13 cellular contexts compared by ENCODE assay signal in genomic region chrX:9291666-9292065, GRCh38.
A peak's percentile ranks its signal among the peaks of the same experiment; 100 is the strongest.
DNase-seq lines count a peak whose midpoint lies in the region; ATAC-seq and TF ChIP-seq lines count a peak whose summit lies in the region.
"Had no signal": no experiment of that assay in that cellular context is flagged by ENCODE, and none has a peak within 500 bp of the region (broad histone marks: within the 10 kb centered on the region; RNA-seq: fewer than 3 reads in every experiment).

No MANE protein-coding gene starts in this region.

- TF ChIP-seq POLR2A in heart left ventricle (IDR thresholded peaks at IDR 0.05) = no peak

- intact Hi-C loops in activated CD4-positive, alpha-beta T cell treated with anti-CD3 and anti-CD28 coated beads for 36 hours (cut with DNase I, micrococcal nuclease) = no loop called here
- intact Hi-C loops in heart left ventricle (cut with DNase I) = no loop called here
- intact Hi-C loops in activated CD4-positive, alpha-beta memory T cell treated with anti-CD3 and anti-CD28 coated beads for 36 hours (cut with micrococcal nuclease) = no loop called here
- intact Hi-C loops in activated T-helper 1 cell treated with anti-CD3 and anti-CD28 coated beads, Interleukin-12 subunit alpha, Interleukin-12 subunit beta, Interleukin-2, Interleukin-4 antibody, amounts not matched to agents 30 ng/mL and 10 ng/mL and 1 ng/mL, durations not matched to agents 14 hours and 24 hours and 36 hours (cut with micrococcal nuclease) = no loop called here

- peaks cover 2% of the 10 kb centered on the region for H3K4me1 Mint-ChIP-seq in activated CD4-positive, alpha-beta T cell treated with anti-CD3 and anti-CD28 coated beads for 36 hours
- H3K4me1 Mint-ChIP-seq in activated CD4-positive, alpha-beta memory T cell treated with anti-CD3 and anti-CD28 coated beads for 36 hours (ENCODE audit: low read depth) = no peaks in the 10 kb centered on the region
- no peaks in the 10 kb centered on the region for H3K4me1 Mint-ChIP-seq in activated T-helper 1 cell treated with anti-CD3 and anti-CD28 coated beads, Interleukin-12 subunit alpha, Interleukin-12 subunit beta, Interleukin-2, Interleukin-4 antibody, amounts not matched to agents 30 ng/mL and 10 ng/mL and 1 ng/mL, durations not matched to agents 14 hours and 24 hours and 36 hours (ENCODE audit: low read depth)

- peak overlapping the region; percentile 43 for H3K4me3 ChIP-seq in iPS-18a (ENCODE audit: low read length)
- peak overlapping the region; percentile 22 for H3K4me3 ChIP-seq in urinary bladder (ENCODE audit: low read depth, low read length)
- H3K4me3 ChIP-seq in heart left ventricle = no peak overlapping the region

- H3K9me3 Mint-ChIP-seq in activated CD4-positive, alpha-beta T cell treated with anti-CD3 and anti-CD28 coated beads for 36 hours (ENCODE audit: low read depth) = no peaks in the 10 kb centered on the region
- H3K9me3 Mint-ChIP-seq in activated CD4-positive, alpha-beta memory T cell treated with anti-CD3 and anti-CD28 coated beads for 36 hours = no peaks in the 10 kb centered on the region
- H3K9me3 Mint-ChIP-seq in activated T-helper 1 cell treated with anti-CD3 and anti-CD28 coated beads, Interleukin-12 subunit alpha, Interleukin-12 subunit beta, Interleukin-2, Interleukin-4 antibody, amounts not matched to agents 30 ng/mL and 10 ng/mL and 1 ng/mL, durations not matched to agents 14 hours and 24 hours and 36 hours = no peaks in the 10 kb centered on the region
- H3K9me3 Mint-ChIP-seq: activated CD8-positive, alpha-beta T cell treated with anti-CD3 and anti-CD28 coated beads for 36 hours had no signal

- H3K27me3 Mint-ChIP-seq in activated CD4-positive, alpha-beta T cell treated with anti-CD3 and anti-CD28 coated beads for 36 hours = peaks cover 2% of the 10 kb centered on the region
- H3K27me3 Mint-ChIP-seq in activated CD4-positive, alpha-beta memory T cell treated with anti-CD3 and anti-CD28 coated beads for 36 hours = peaks cover 4% of the 10 kb centered on the region
- peaks cover 14% of the 10 kb centered on the region for H3K27me3 Mint-ChIP-seq in activated T-helper 1 cell treated with anti-CD3 and anti-CD28 coated beads, Interleukin-12 subunit alpha, Interleukin-12 subunit beta, Interleukin-2, Interleukin-4 antibody, amounts not matched to agents 30 ng/mL and 10 ng/mL and 1 ng/mL, durations not matched to agents 14 hours and 24 hours and 36 hours (ENCODE audit: insufficient read depth)
- H3K27me3 Mint-ChIP-seq: activated CD8-positive, alpha-beta T cell treated with anti-CD3 and anti-CD28 coated beads for 36 hours had no signal

- no peak overlapping the region for H3K4me3 Mint-ChIP-seq in activated CD4-positive, alpha-beta T cell treated with anti-CD3 and anti-CD28 coated beads for 36 hours
- no peak overlapping the region for H3K4me3 Mint-ChIP-seq in activated CD4-positive, alpha-beta memory T cell treated with anti-CD3 and anti-CD28 coated beads for 36 hours
- no peak overlapping the region for H3K4me3 Mint-ChIP-seq in activated T-helper 1 cell treated with anti-CD3 and anti-CD28 coated beads, Interleukin-12 subunit alpha, Interleukin-12 subunit beta, Interleukin-2, Interleukin-4 antibody, amounts not matched to agents 30 ng/mL and 10 ng/mL and 1 ng/mL, durations not matched to agents 14 hours and 24 hours and 36 hours
- H3K4me3 Mint-ChIP-seq: activated CD8-positive, alpha-beta T cell treated with anti-CD3 and anti-CD28 coated beads for 36 hours had no signal

- H3K9me3 ChIP-seq in iPS-18a (ENCODE audit: control insufficient read depth, low read depth, low read length) = no peaks in the 10 kb centered on the region
- H3K9me3 ChIP-seq in heart left ventricle = no peaks in the 10 kb centered on the region

- no peaks in the 10 kb centered on the region for H3K36me3 ChIP-seq in iPS-18a (ENCODE audit: control insufficient read depth, low read depth, low read length)
- no peaks in the 10 kb centered on the region for H3K36me3 ChIP-seq in urinary bladder (ENCODE audit: insufficient read depth)
- no peaks in the 10 kb centered on the region for H3K36me3 ChIP-seq in heart left ventricle

- POLR2A ChIA-PET in activated CD4-positive, alpha-beta T cell treated with anti-CD3 and anti-CD28 coated beads for 36 hours (lab: Charles Lee) = interaction anchor here (0.6 kb wide), 1 partner anchor 820 kb away, joined by 3 read pairs; no protein-coding TSS in a partner anchor
- POLR2A ChIA-PET in activated CD4-positive, alpha-beta memory T cell treated with anti-CD3 and anti-CD28 coated beads for 36 hours (lab: Charles Lee) = no interaction called here

- H3K27ac ChIP-seq in iPS-18a (ENCODE audit: low read length) (no peak overlapping the region), urinary bladder (ENCODE audit: low read depth) (no peak overlapping the region), heart left ventricle (no peak overlapping the region)

- no peak for TF ChIP-seq CTCF in heart left ventricle (IDR thresholded peaks at IDR 0.05)

- H3K36me3 Mint-ChIP-seq in activated CD4-positive, alpha-beta T cell treated with anti-CD3 and anti-CD28 coated beads for 36 hours (ENCODE audit: low read depth) = no peaks in the 10 kb centered on the region
- H3K36me3 Mint-ChIP-seq in activated CD4-positive, alpha-beta memory T cell treated with anti-CD3 and anti-CD28 coated beads for 36 hours = no peaks in the 10 kb centered on the region
- no peaks in the 10 kb centered on the region for H3K36me3 Mint-ChIP-seq in activated T-helper 1 cell treated with anti-CD3 and anti-CD28 coated beads, Interleukin-12 subunit alpha, Interleukin-12 subunit beta, Interleukin-2, Interleukin-4 antibody, amounts not matched to agents 30 ng/mL and 10 ng/mL and 1 ng/mL, durations not matched to agents 14 hours and 24 hours and 36 hours (ENCODE audit: low read depth)
- H3K36me3 Mint-ChIP-seq: IgD-negative memory B cell had no signal

- H3K4me1 ChIP-seq in iPS-18a (ENCODE audit: control insufficient read depth, low read depth, low read length) (peaks cover 37% of the 10 kb centered on the region), urinary bladder (ENCODE audit: insufficient read depth) (no peaks in the 10 kb centered on the region), heart left ventricle (peaks cover 0 to 3% (median 0%) of the 10 kb centered on the region in 12 donors)

- CTCF ChIA-PET in activated CD4-positive, alpha-beta T cell treated with anti-CD3 and anti-CD28 coated beads for 36 hours (lab: Charles Lee) = interaction anchor here (1.3 kb wide), 1 partner anchor 21 kb away, joined by 4 read pairs; no protein-coding TSS in a partner anchor
- CTCF ChIA-PET in activated CD4-positive, alpha-beta memory T cell treated with anti-CD3 and anti-CD28 coated beads for 36 hours (lab: Charles Lee) = no interaction called here

- no peak overlapping the region for H3K27ac Mint-ChIP-seq in activated CD4-positive, alpha-beta T cell treated with anti-CD3 and anti-CD28 coated beads for 36 hours
- no peak overlapping the region for H3K27ac Mint-ChIP-seq in activated CD4-positive, alpha-beta memory T cell treated with anti-CD3 and anti-CD28 coated beads for 36 hours
- H3K27ac Mint-ChIP-seq in activated T-helper 1 cell treated with anti-CD3 and anti-CD28 coated beads, Interleukin-12 subunit alpha, Interleukin-12 subunit beta, Interleukin-2, Interleukin-4 antibody, amounts not matched to agents 30 ng/mL and 10 ng/mL and 1 ng/mL, durations not matched to agents 14 hours and 24 hours and 36 hours = no peak overlapping the region
- H3K27ac Mint-ChIP-seq: activated CD8-positive, alpha-beta T cell treated with anti-CD3 and anti-CD28 coated beads for 36 hours; IgD-negative memory B cell had no signal

- no peak for ATAC-seq in activated CD4-positive, alpha-beta T cell treated with anti-CD3 and anti-CD28 coated beads for 36 hours
- no peak for ATAC-seq in heart left ventricle
- ATAC-seq: activated CD8-positive, alpha-beta T cell treated with anti-CD3 and anti-CD28 coated beads for 36 hours; left colon had no signal

- no peak overlapping the region for H3K9ac ChIP-seq in iPS-18a (ENCODE audit: low read length)

- peak; percentile 4 for DNase-seq in activated CD4-positive, alpha-beta T cell treated with anti-CD3 and anti-CD28 coated beads for 36 hours
- DNase-seq in activated CD4-positive, alpha-beta T cell treated with anti-CD3 and anti-CD28 coated beads for 4 hours = no peak
- peak; percentile 23 for DNase-seq in NCI-H524 treated with DMSO at 0.1 percent for 48 hours (lab: John Stamatoyannopoulos, UW)
- no peak for DNase-seq in heart left ventricle
- no peak for DNase-seq in activated CD4-positive, alpha-beta memory T cell treated with anti-CD3 and anti-CD28 coated beads for 36 hours
- DNase-seq in activated T-helper 1 cell treated with anti-CD3 and anti-CD28 coated beads, Interleukin-12 subunit alpha, Interleukin-12 subunit beta, Interleukin-2, Interleukin-4 antibody, amounts not matched to agents 30 ng/mL and 10 ng/mL and 1 ng/mL, durations not matched to agents 14 hours and 24 hours and 36 hours (ENCODE audit: low spot score) = no peak
- DNase-seq: activated CD8-positive, alpha-beta T cell treated with anti-CD3 and anti-CD28 coated beads for 36 hours; activated naive CD4-positive, alpha-beta T cell treated with anti-CD3 and anti-CD28 coated beads, Interleukin-2, amount 50 U/mL, for 16 hours; left colon; stimulated activated CD4-positive, alpha-beta T cell treated with anti-CD3 and anti-CD28 coated beads, Interleukin-4, amount 100 ng/mL, for 1 hour had no signal

- 29% methylated on average over 23 of the region's 23 CpGs for WGBS in urinary bladder
- WGBS in heart left ventricle, 4 donors = 15 to 22% (median 19%) methylated on average over 20 to 23 of the region's 23 CpGs

- H3K27me3 ChIP-seq in iPS-18a (ENCODE audit: control insufficient read depth, insufficient read depth, low read length) (peaks cover 47% of the 10 kb centered on the region), heart left ventricle (peaks cover 0 to 74% (median 0%) of the 10 kb centered on the region in 9 donors)

Comparison
In these comparisons a context has a peak if more than half of its experiments do, and no peak if none do; other contexts are left out.
1. DNase-seq: peak in activated CD4-positive, alpha-beta T cell treated with anti-CD3 and anti-CD28 coated beads for 36 hours (single experiment) and NCI-H524 treated with DMSO at 0.1 percent for 48 hours (single experiment); none in activated CD4-positive, alpha-beta T cell treated with anti-CD3 and anti-CD28 coated beads for 4 hours (0 of 2), heart left ventricle (0 of 5), activated CD4-positive, alpha-beta memory T cell treated with anti-CD3 and anti-CD28 coated beads for 36 hours (single experiment) and activated T-helper 1 cell treated with anti-CD3 and anti-CD28 coated beads, Interleukin-12 subunit alpha, Interleukin-12 subunit beta, Interleukin-2, Interleukin-4 antibody, amounts not matched to agents 30 ng/mL and 10 ng/mL and 1 ng/mL, durations not matched to agents 14 hours and 24 hours and 36 hours (single experiment).
2. H3K4me3 ChIP-seq: peak in iPS-18a (single experiment) and urinary bladder (single experiment); none in heart left ventricle (0 of 12).